In genomic region chr4:108114503-108114902, GRCh38 we compare ENCODE assay signal across 1 cellular context.
TF ChIP-seq lines count a peak whose summit lies in the region.

No MANE protein-coding gene starts in this region.

TF ChIP-seq in K562, 482 proteins besides CTCF, POLR2A, EP300 and RAD21 (continued from another document and continues in another):
- TF ChIP-seq ZNF518B (CRISPR knock-in tag; IDR thresholded peaks at IDR 0.05) (no peak), ZNF778 (CRISPR knock-in tag; IDR thresholded peaks at IDR 0.05) (no peak), RBM14 (IDR thresholded peaks at IDR 0.05; ENCODE audit: borderline replicate concordance, insufficient read depth, low read depth, low read length) (no peak), SIRT6 (IDR thresholded peaks at IDR 0.05; ENCODE audit: low read depth, low read length) (no peak), E4F1 (CRISPR knock-in tag; IDR thresholded peaks at IDR 0.05; ENCODE audit: borderline replicate concordance) (no peak), SRSF3 (IDR thresholded peaks at IDR 0.05; ENCODE audit: insufficient read depth, low read length) (no peak), TAF7 (tag; IDR thresholded peaks at IDR 0.05) (no peak), PKNOX1 (IDR thresholded peaks at IDR 0.05) (0 out of 2 replicates have a peak, but pooled peaks have one; percentile 17), SP1 (CRISPR knock-in tag; IDR thresholded peaks at IDR 0.05) (no peak), C11orf30 (IDR thresholded peaks at IDR 0.05; ENCODE audit: low read depth) (no peak), CBFA2T2 (conservative IDR thresholded peaks at IDR 0.05) (peak; percentile 97), ZNF274 (IDR thresholded peaks at IDR 0.05; ENCODE audit: borderline replicate concordance, low read depth, low read length) (peak; percentile 34; the same call in 1 of the 2 replicates), NR4A1 (CRISPR knock-in tag; IDR thresholded peaks at IDR 0.05) (no peak), NR4A1 (tag; IDR thresholded peaks at IDR 0.05) (no peak), PBX2 (CRISPR knock-in tag; IDR thresholded peaks at IDR 0.05; ENCODE audit: low read depth) (no peak), PBX2 (tag; conservative IDR thresholded peaks at IDR 0.05; ENCODE audit: low read depth) (no peak), NR1H2 (CRISPR knock-in tag; IDR thresholded peaks at IDR 0.05) (no peak), STAT5A (IDR thresholded peaks at IDR 0.05; ENCODE audit: borderline replicate concordance, low read length) (peak; percentile 94), ZNF407 (IDR thresholded peaks at IDR 0.05; ENCODE audit: low read depth) (no peak), DMBX1 (CRISPR knock-in tag; IDR thresholded peaks at IDR 0.05; ENCODE audit: borderline replicate concordance) (0 out of 2 replicates have a peak, but pooled peaks have one; percentile 48), CEBPZ (IDR thresholded peaks at IDR 0.05; ENCODE audit: borderline replicate concordance, low read depth, low read length) (no peak), ETV5 (CRISPR knock-in tag; IDR thresholded peaks at IDR 0.05; ENCODE audit: low read depth) (peak; percentile 64), ID3 (CRISPR knock-in tag; IDR thresholded peaks at IDR 0.05) (no peak), ID3 (tag; IDR thresholded peaks at IDR 0.05) (peak; percentile 78), HMGXB4 (CRISPR knock-in tag; IDR thresholded peaks at IDR 0.05) (no peak), CTCFL (IDR thresholded peaks at IDR 0.05; ENCODE audit: borderline replicate concordance, insufficient read depth, low read depth, low read length, poor library complexity, severe bottlenecking) (no peak)
